8 cellular contexts compared by ENCODE assay signal in the genomic region with DNA sequence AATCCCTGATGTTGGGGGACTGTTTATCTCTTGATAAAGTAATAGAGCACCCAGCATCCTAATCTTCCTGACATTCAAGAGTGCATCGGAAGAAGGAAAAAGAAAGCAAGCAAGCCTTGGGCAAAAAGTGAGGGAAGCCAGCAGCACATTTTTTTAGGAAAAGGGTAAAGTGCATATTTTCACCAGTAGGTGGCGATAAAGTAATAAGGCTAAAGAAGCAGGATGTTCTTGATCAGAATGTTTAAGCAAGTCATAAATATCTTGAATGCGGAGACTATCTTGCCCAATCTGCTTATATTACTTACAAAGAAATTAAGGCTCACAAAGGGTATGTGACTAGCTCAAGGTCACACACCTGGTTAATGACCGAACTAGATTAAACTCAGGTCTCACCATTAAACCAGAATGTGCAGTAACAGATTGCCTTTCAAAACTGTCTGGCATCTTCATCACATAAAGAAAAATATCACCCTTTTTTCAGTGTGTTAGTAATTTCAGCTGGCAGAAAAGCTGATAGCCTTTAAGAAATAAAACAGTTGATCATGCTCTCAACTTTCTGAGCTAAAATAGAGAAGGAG.
DNase-seq lines count a peak whose midpoint lies in the region; ATAC-seq and TF ChIP-seq lines count a peak whose summit lies in the region.

No MANE protein-coding gene starts in this region.

- H3K9me3 ChIP-seq in body of pancreas, result no peaks in the 10 kb centered on the region
- H3K9me3 ChIP-seq in tibial artery, result no peaks in the 10 kb centered on the region

- TF ChIP-seq POLR2A in body of pancreas (IDR thresholded peaks at IDR 0.05), result no peak

- H3K4me1 ChIP-seq in body of pancreas, result peaks cover 3% of the 10 kb centered on the region
- H3K4me1 ChIP-seq in tibial artery, result peaks cover 0 to 6% (median 3%) of the 10 kb centered on the region in 4 donors

- H3K27ac Mint-ChIP-seq in natural killer cell, result no peak overlapping the region
- H3K27ac Mint-ChIP-seq in natural killer cell treated with Interleukin-12 subunit alpha and Interleukin-12 subunit beta and Interleukin-15 and Interleukin-18, amount 100 ng/mL, for 72 hours, result no peak overlapping the region

- TF ChIP-seq CTCF in natural killer cell (IDR thresholded peaks at IDR 0.05) (peak; percentile 93), body of pancreas (IDR thresholded peaks at IDR 0.05) (peak; percentile 60 to 84 (median 73)), tibial artery (IDR thresholded peaks at IDR 0.05) (peak; percentile 68 to 76)

- no peak overlapping the region for H3K27ac ChIP-seq in body of pancreas
- peak overlapping the region in 1 of 2 donors; percentile 25 for H3K27ac ChIP-seq in tibial artery

- H3K27me3 Mint-ChIP-seq in natural killer cell (ENCODE audit: low read depth in 2 of 2), result no peaks in the 10 kb centered on the region
- H3K27me3 Mint-ChIP-seq in natural killer cell treated with Interleukin-12 subunit alpha and Interleukin-12 subunit beta and Interleukin-15 and Interleukin-18, amount 100 ng/mL, for 72 hours, result peaks cover 6 to 12% of the 10 kb centered on the region in 2 donors

- WGBS in body of pancreas, 2 donors, result 0 to 1% methylated on average over 4 of the region's 4 CpGs

- no peaks in the 10 kb centered on the region for H3K9me3 Mint-ChIP-seq in natural killer cell
- no peaks in the 10 kb centered on the region for H3K9me3 Mint-ChIP-seq in natural killer cell treated with Interleukin-12 subunit alpha and Interleukin-12 subunit beta and Interleukin-15 and Interleukin-18, amount 100 ng/mL, for 72 hours

- H3K4me1 Mint-ChIP-seq in natural killer cell, result peaks cover 16 to 24% of the 10 kb centered on the region in 2 donors
- H3K4me1 Mint-ChIP-seq in natural killer cell treated with Interleukin-12 subunit alpha and Interleukin-12 subunit beta and Interleukin-15 and Interleukin-18, amount 100 ng/mL, for 72 hours (ENCODE audit: low read depth in 2 of 2), result peaks cover 6 to 11% of the 10 kb centered on the region in 2 donors

- DNase-seq in natural killer cell (no peak), NCI-H510A (lab: John Stamatoyannopoulos, UW) (peak; percentile 10), body of pancreas (no peak), iris pigment epithelial cell (ENCODE audit: low read depth) (peak; percentile 68), tibial artery (no peak)
- DNase-seq in natural killer cell treated with Interleukin-12 subunit alpha and Interleukin-12 subunit beta and Interleukin-15 and Interleukin-18, amount 100 ng/mL, for 72 hours (ENCODE audit: low spot score), result no peak

- no peaks in the 10 kb centered on the region for H3K36me3 ChIP-seq in body of pancreas (replicated peaks in 1 of 2; ENCODE audit: insufficient read depth in 1 of 2, low read depth in 2 of 2)
- H3K36me3 ChIP-seq in tibial artery, result no peaks in the 10 kb centered on the region

- no peaks in the 10 kb centered on the region for H3K27me3 ChIP-seq in body of pancreas
- no peaks in the 10 kb centered on the region for H3K27me3 ChIP-seq in tibial artery

- ATAC-seq in natural killer cell, result peak in 2 of 3 donors; percentile 67 to 68
- no peak for ATAC-seq in natural killer cell treated with Interleukin-12 subunit alpha and Interleukin-12 subunit beta and Interleukin-15 and Interleukin-18, amount 100 ng/mL, for 72 hours
- ATAC-seq in HG02885 (IDR thresholded peaks at IDR 0.05; ENCODE audit: poor library complexity, unreplicated experiment), result peak; percentile 45
- ATAC-seq in body of pancreas, result peak; percentile 58
- no peak for ATAC-seq in GM19455 (IDR thresholded peaks at IDR 0.05; ENCODE audit: unreplicated experiment)

- no peak overlapping the region for H3K4me3 Mint-ChIP-seq in natural killer cell
- no peak overlapping the region for H3K4me3 Mint-ChIP-seq in natural killer cell treated with Interleukin-12 subunit alpha and Interleukin-12 subunit beta and Interleukin-15 and Interleukin-18, amount 100 ng/mL, for 72 hours

- intact Hi-C loops in natural killer cell (cut with micrococcal nuclease), result loop anchor here (1.0 to 10.0 kb wide), 3 partner anchors 54 to 225 kb away; no protein-coding TSS in a partner anchor
- intact Hi-C loops in body of pancreas (cut with DNase I), result no loop called here
- intact Hi-C loops in tibial artery (cut with DNase I; ENCODE audit: low total_unique reads), result no loop called here

- no peaks in the 10 kb centered on the region for H3K36me3 Mint-ChIP-seq in natural killer cell
- no peaks in the 10 kb centered on the region for H3K36me3 Mint-ChIP-seq in natural killer cell treated with Interleukin-12 subunit alpha and Interleukin-12 subunit beta and Interleukin-15 and Interleukin-18, amount 100 ng/mL, for 72 hours

- H3K4me3 ChIP-seq in body of pancreas (no peak overlapping the region), tibial artery (peak overlapping the region; percentile 16 to 28)

Comparison
In these comparisons a context has a peak if more than half of its experiments do, and no peak if none do; other contexts are left out.
1. ATAC-seq: peak in natural killer cell (2 of 3), HG02885 (single experiment) and body of pancreas (single experiment); none in natural killer cell treated with Interleukin-12 subunit alpha and Interleukin-12 subunit beta and Interleukin-15 and Interleukin-18, amount 100 ng/mL, for 72 hours (0 of 2) and GM19455 (single experiment).
2. DNase-seq: peak in NCI-H510A (single experiment) and iris pigment epithelial cell (single experiment); none in natural killer cell (single experiment), natural killer cell treated with Interleukin-12 subunit alpha and Interleukin-12 subunit beta and Interleukin-15 and Interleukin-18, amount 100 ng/mL, for 72 hours (single experiment), body of pancreas (0 of 4) and tibial artery (0 of 2).
3. H3K4me3 ChIP-seq: peak in tibial artery (2 of 2); none in body of pancreas (0 of 2).
4. Peak in every context shown above with its lines, with median percentiles within 50 percentile points of each other: CTCF ChIP-seq.